ENCODE assay signal across 33 cellular contexts in the genomic region with DNA sequence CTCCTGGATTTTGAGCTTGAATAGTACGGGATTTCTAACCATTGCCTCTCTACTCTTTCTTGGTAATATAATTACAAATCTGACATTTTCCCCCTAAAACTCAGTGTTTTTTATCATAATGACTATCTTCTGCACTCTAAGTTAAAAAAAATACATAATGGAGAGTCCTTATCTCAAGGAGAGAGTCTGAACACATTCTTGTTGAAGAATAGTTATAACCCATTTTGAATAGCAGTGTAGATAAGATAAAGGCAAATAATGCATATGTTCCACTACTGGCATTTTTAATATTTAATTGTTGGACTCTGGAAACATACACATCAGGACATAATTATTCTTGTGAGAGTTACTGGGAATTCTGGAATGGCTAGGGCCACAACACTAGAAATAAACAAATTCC.
DNase-seq lines count a peak whose midpoint lies in the region; ATAC-seq and TF ChIP-seq lines count a peak whose summit lies in the region.
"Had no signal": no experiment of that assay in that cellular context is flagged by ENCODE, and none has a peak within 500 bp of the region (broad histone marks: within the 10 kb centered on the region; RNA-seq: fewer than 3 reads in every experiment).

No MANE protein-coding gene starts in this region.

- H3K9me3 Mint-ChIP-seq in activated naive CD8-positive, alpha-beta T cell treated with anti-CD3 and anti-CD28 coated beads, Interleukin-2, amount 50 U/mL, for 24 hours: peaks cover 18% of the 10 kb centered on the region
- peaks cover 12 to 15% of the 10 kb centered on the region in 2 donors for H3K9me3 Mint-ChIP-seq in activated naive CD4-positive, alpha-beta T cell treated with anti-CD3 and anti-CD28 coated beads, Interleukin-2, amount 50 U/mL, for 72 hours

- no peaks in the 10 kb centered on the region for H3K27me3 ChIP-seq in SK-N-SH (ENCODE audit: insufficient read depth)
- H3K27me3 ChIP-seq: BE2C; BLaER1; BLaER1 treated with 17β-estradiol and CSF1 and Interleukin-3, amounts not matched to agents 10 nM and 100 nM had no signal

- TF ChIP-seq EP300 in SK-N-SH (IDR thresholded peaks at IDR 0.05; ENCODE audit: borderline replicate concordance in 1 of 2, low read depth in 1 of 2, low read length in 1 of 2): no peak

- TF ChIP-seq RAD21 in SK-N-SH (IDR thresholded peaks at IDR 0.05; ENCODE audit: low read length): no peak

- ATAC-seq in SK-N-SH treated with all-trans-retinoic acid at 6 μM for 48 hours: no peak
- ATAC-seq in activated naive CD8-positive, alpha-beta T cell treated with anti-CD3 and anti-CD28 coated beads, Interleukin-2, amount 50 U/mL, for 24 hours: no peak
- ATAC-seq in activated naive CD4-positive, alpha-beta T cell treated with anti-CD3 and anti-CD28 coated beads, Interleukin-2, amount 50 U/mL, for 72 hours: no peak
- ATAC-seq: A549; CD8-positive, alpha-beta T cell had no signal

- H3K4me1 ChIP-seq in SK-N-SH (ENCODE audit: control insufficient read depth in 1 of 2, insufficient read depth in 2 of 2, low read depth in 1 of 2, low read length in 1 of 2): no peaks in the 10 kb centered on the region; a peak in 1 of 4 replicates
- H3K4me1 ChIP-seq: A549, BE2C, BLaER1, Caco-2 had no signal

- no peak overlapping the region for H3K4me2 ChIP-seq in SK-N-SH
- H3K4me2 ChIP-seq: A549; BLaER1; BLaER1 treated with 17β-estradiol and CSF1 and Interleukin-3, amounts not matched to agents 10 nM and 100 nM had no signal

- no peaks in the 10 kb centered on the region for H3K27me3 Mint-ChIP-seq in activated naive CD8-positive, alpha-beta T cell treated with anti-CD3 and anti-CD28 coated beads, Interleukin-2, amount 50 U/mL, for 24 hours
- H3K27me3 Mint-ChIP-seq: B cell; CD4-positive, alpha-beta memory T cell; CD4-positive, alpha-beta T cell; CD4-positive, CD25-positive, alpha-beta regulatory T cell; CD8-positive, alpha-beta memory T cell had no signal

- DNase-seq in SK-N-DZ (ENCODE audit: low spot score) (peak; percentile 18), SK-N-SH (no peak), NAMALWA (ENCODE audit: low spot score) (no peak)
- DNase-seq in activated naive CD8-positive, alpha-beta T cell treated with anti-CD3 and anti-CD28 coated beads, Interleukin-2, amount 50 U/mL, for 24 hours: no peak
- DNase-seq in activated naive CD4-positive, alpha-beta T cell treated with anti-CD3 and anti-CD28 coated beads, Interleukin-2, amount 50 U/mL, for 72 hours (ENCODE audit: low spot score in 2 of 2): no peak
- DNase-seq: 8988T; ACHN; AML-193; BE2C; C1 segment of cervical spinal cord; Caco-2; Calu3; CD4-positive, alpha-beta memory T cell; CD4-positive, alpha-beta T cell; CD4-positive, CD25-positive, alpha-beta regulatory T cell; CD8-positive, alpha-beta memory T cell; CD8-positive, alpha-beta T cell; COR-L47; DMS 273 treated with DMSO at 0.1 percent for 48 hours; DMS153; DMS53; DMS79; DMS79 treated with DMSO at 0.1 percent for 48 hours; DND-41; EL had no signal

- H3K4me3 Mint-ChIP-seq in activated naive CD8-positive, alpha-beta T cell treated with anti-CD3 and anti-CD28 coated beads, Interleukin-2, amount 50 U/mL, for 24 hours: no peak overlapping the region
- H3K4me3 Mint-ChIP-seq: B cell; CD14-positive monocyte; CD4-positive, alpha-beta memory T cell; CD4-positive, alpha-beta T cell; CD4-positive, CD25-positive, alpha-beta regulatory T cell; CD8-positive, alpha-beta memory T cell; CD8-positive, alpha-beta T cell had no signal

- no peak overlapping the region for H3K4me3 ChIP-seq in SK-N-SH (ENCODE audit: low read depth in 2 of 2, low read length in 1 of 2)
- H3K4me3 ChIP-seq: A549; BLaER1; BLaER1 treated with 17β-estradiol and CSF1 and Interleukin-3, amounts not matched to agents 10 nM and 100 nM had no signal

- no peaks in the 10 kb centered on the region for H3K4me1 Mint-ChIP-seq in activated naive CD8-positive, alpha-beta T cell treated with anti-CD3 and anti-CD28 coated beads, Interleukin-2, amount 50 U/mL, for 24 hours
- H3K4me1 Mint-ChIP-seq: B cell; CD14-positive monocyte; CD4-positive, alpha-beta memory T cell; CD4-positive, CD25-positive, alpha-beta regulatory T cell; CD8-positive, alpha-beta memory T cell had no signal

- WGBS in SK-N-SH (ENCODE audit: low lambda C conversion rate): 11% methylated on average over 1 of the region's 1 CpG

- H4K20me1 ChIP-seq in SK-N-SH (ENCODE audit: insufficient read depth): no peaks in the 10 kb centered on the region
- H4K20me1 ChIP-seq: BLaER1; BLaER1 treated with 17β-estradiol and CSF1 and Interleukin-3, amounts not matched to agents 10 nM and 100 nM had no signal

- H3K27ac ChIP-seq in SK-N-SH (ENCODE audit: low read depth in 2 of 2, low read length in 1 of 2): peak overlapping the region in 1 of 2 experiments; percentile 78; a peak in 2 of 4 replicates
- H3K27ac ChIP-seq: 22Rv1; A549; BLaER1; BLaER1 treated with 17β-estradiol and CSF1 and Interleukin-3, amounts not matched to agents 10 nM and 100 nM; C4-2B had no signal

- H3K9me2 ChIP-seq in SK-N-SH: no peaks in the 10 kb centered on the region

- no peak overlapping the region for H2AFZ ChIP-seq in SK-N-SH (ENCODE audit: low read depth)

- CTCF ChIA-PET in SK-N-SH (lab: Yijun Ruan, JAX): no interaction called here

- no peaks in the 10 kb centered on the region for H3K36me3 ChIP-seq in SK-N-SH (replicated peaks in 1 of 2; ENCODE audit: control insufficient read depth in 1 of 2, insufficient read depth in 2 of 2, low read length in 1 of 2)
- H3K36me3 ChIP-seq: BE2C; BLaER1; BLaER1 treated with 17β-estradiol and CSF1 and Interleukin-3, amounts not matched to agents 10 nM and 100 nM had no signal

- no peaks in the 10 kb centered on the region for H3K9me3 ChIP-seq in SK-N-SH
- H3K9me3 ChIP-seq: A549, BE2C, BLaER1, Caco-2 had no signal

- TF ChIP-seq CTCF in SK-N-SH (IDR thresholded peaks at IDR 0.05): no peak

- H3F3A ChIP-seq in SK-N-SH (replicated peaks; ENCODE audit: insufficient read depth): no peaks in the 10 kb centered on the region

- H3K36me3 Mint-ChIP-seq in activated naive CD8-positive, alpha-beta T cell treated with anti-CD3 and anti-CD28 coated beads, Interleukin-2, amount 50 U/mL, for 24 hours (ENCODE audit: low read depth): peaks cover 2% of the 10 kb centered on the region
- no peaks in the 10 kb centered on the region for H3K36me3 Mint-ChIP-seq in activated naive CD4-positive, alpha-beta T cell treated with anti-CD3 and anti-CD28 coated beads, Interleukin-2, amount 50 U/mL, for 72 hours
- H3K36me3 Mint-ChIP-seq: CD14-positive monocyte; CD4-positive, alpha-beta memory T cell; CD4-positive, CD25-positive, alpha-beta regulatory T cell; CD8-positive, alpha-beta memory T cell; CD8-positive, alpha-beta T cell had no signal

- H3K79me2 ChIP-seq in SK-N-SH (ENCODE audit: insufficient read depth): no peaks in the 10 kb centered on the region

- POLR2A ChIA-PET in SK-N-SH (lab: Yijun Ruan, JAX): no interaction called here

- H3K9ac ChIP-seq in SK-N-SH: no peak overlapping the region
- H3K9ac ChIP-seq: BLaER1; BLaER1 treated with 17β-estradiol and CSF1 and Interleukin-3, amounts not matched to agents 10 nM and 100 nM had no signal

- no peak overlapping the region for H3K27ac Mint-ChIP-seq in activated naive CD8-positive, alpha-beta T cell treated with anti-CD3 and anti-CD28 coated beads, Interleukin-2, amount 50 U/mL, for 24 hours
- H3K27ac Mint-ChIP-seq in activated naive CD4-positive, alpha-beta T cell treated with anti-CD3 and anti-CD28 coated beads, Interleukin-2, amount 50 U/mL, for 72 hours: no peak overlapping the region
- H3K27ac Mint-ChIP-seq: B cell; CD14-positive monocyte; CD4-positive, alpha-beta memory T cell; CD4-positive, alpha-beta T cell; CD4-positive, CD25-positive, alpha-beta regulatory T cell; CD8-positive, alpha-beta memory T cell; CD8-positive, alpha-beta T cell had no signal

TF ChIP-seq in SK-N-SH, 30 proteins besides CTCF, POLR2A, EP300 and RAD21:
- TF ChIP-seq, protein P1, sequence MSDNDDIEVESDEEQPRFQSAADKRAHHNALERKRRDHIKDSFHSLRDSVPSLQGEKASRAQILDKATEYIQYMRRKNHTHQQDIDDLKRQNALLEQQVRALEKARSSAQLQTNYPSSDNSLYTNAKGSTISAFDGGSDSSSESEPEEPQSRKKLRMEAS (IDR thresholded peaks at IDR 0.05; ENCODE audit: low read depth): no peak
- peak; percentile 52 for TF ChIP-seq GATA2 (CRISPR knock-in tag; IDR thresholded peaks at IDR 0.05)
- peak; percentile 73 for TF ChIP-seq RCOR1 (IDR thresholded peaks at IDR 0.05; ENCODE audit: low read length)
- TF ChIP-seq FOXJ3 (CRISPR knock-in tag; IDR thresholded peaks at IDR 0.05): no peak
- TF ChIP-seq TCF12 (IDR thresholded peaks at IDR 0.05): 0 out of 2 replicates have a peak, but pooled peaks have one; percentile 7

TF ChIP-seq in SK-N-SH treated with all-trans-retinoic acid at 6 μM for 48 hours, 23 proteins besides CTCF, POLR2A, EP300 and RAD21:
- TF ChIP-seq ISL1 (CRISPR knock-in tag; IDR thresholded peaks at IDR 0.05): peak; percentile 46
- no peak for TF ChIP-seq CSDC2 (CRISPR knock-in tag; IDR thresholded peaks at IDR 0.05)
- no peak for TF ChIP-seq ZC3H10 (CRISPR knock-in tag; IDR thresholded peaks at IDR 0.05)
- peak; percentile 65 for TF ChIP-seq TCF4 (CRISPR knock-in tag; IDR thresholded peaks at IDR 0.05; ENCODE audit: borderline replicate concordance)
